ENCODE assay signal across 20 cellular contexts in the genomic region with DNA sequence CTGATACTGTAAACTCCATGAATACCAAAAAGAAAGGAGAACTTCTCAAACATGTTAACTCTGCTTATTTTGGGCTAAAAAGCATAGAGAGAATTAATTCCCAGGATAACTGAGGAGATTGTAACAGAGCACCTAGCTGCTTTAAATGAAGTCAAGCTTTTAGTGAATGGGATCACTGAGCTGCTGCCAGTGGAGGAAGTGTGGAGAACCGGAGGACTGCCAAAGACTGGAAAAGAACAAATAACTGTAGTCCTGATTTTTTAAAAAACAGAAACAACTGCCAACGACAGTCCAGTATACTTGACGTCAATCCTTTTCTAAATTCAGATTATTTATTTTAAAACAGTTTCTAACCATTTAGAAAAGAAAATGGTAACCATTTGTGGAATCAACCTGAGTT. TPM values are rescaled to one million over a fixed set of nuclear protein-coding genes. Genes with fewer than 3 reads are reported as not detected.
DNase-seq lines count a peak whose midpoint lies in the region; TF ChIP-seq lines count a peak whose summit lies in the region.
"Had no signal": no experiment of that assay in that cellular context is flagged by ENCODE, and none has a peak within 500 bp of the region (broad histone marks: within the 10 kb centered on the region; RNA-seq: fewer than 3 reads in every experiment).

No MANE protein-coding gene starts in this region.

- H3K36me3 ChIP-seq in sigmoid colon (no peaks in the 10 kb centered on the region), SJCRH30 (no peaks in the 10 kb centered on the region)

- no peak for TF ChIP-seq POLR2A in sigmoid colon (IDR thresholded peaks at IDR 0.05)

- TF ChIP-seq EP300 in sigmoid colon (IDR thresholded peaks at IDR 0.05) = no peak

- peak overlapping the region; percentile 90 to 95 (median 94) for H3K27ac ChIP-seq in sigmoid colon
- H3K27ac ChIP-seq in SJCRH30 = no peak overlapping the region

- H3K27ac Mint-ChIP-seq in IgD-negative memory B cell = peak overlapping the region in 2 of 3 donors; percentile 36 to 65
- H3K27ac Mint-ChIP-seq: CD4-positive, alpha-beta T cell; GM23338 had no signal

- H3K27me3 Mint-ChIP-seq in IgD-negative memory B cell = peaks cover 29% of the 10 kb centered on the region

- no peaks in the 10 kb centered on the region for H3K36me3 Mint-ChIP-seq in IgD-negative memory B cell

- intact Hi-C loops in sigmoid colon (cut with DNase I) = no loop called here

- no peak overlapping the region for H3K4me3 Mint-ChIP-seq in IgD-negative memory B cell
- H3K4me3 Mint-ChIP-seq: CD4-positive, alpha-beta T cell; GM23338 had no signal

- 71 to 90% methylated on average over 3 of the region's 3 CpGs for WGBS in sigmoid colon, 2 donors

- H3K4me1 ChIP-seq in sigmoid colon (peaks cover 0 to 52% (median 41%) of the 10 kb centered on the region in 4 donors), SJCRH30 (peaks cover 8% of the 10 kb centered on the region; the same call in 1 of the 2 replicates)

- peaks cover 0 to 2% (median 0%) of the 10 kb centered on the region in 3 donors for H3K9me3 Mint-ChIP-seq in IgD-negative memory B cell
- H3K9me3 Mint-ChIP-seq: CD4-positive, alpha-beta T cell; GM23338 had no signal

- H3K4me3 ChIP-seq in sigmoid colon = peak overlapping the region in 2 of 4 donors; percentile 71 to 83
- no peak overlapping the region for H3K4me3 ChIP-seq in SJCRH30
- H3K4me3 ChIP-seq: GM23338, K562 had no signal

- H3K4me1 Mint-ChIP-seq in IgD-negative memory B cell = peaks cover 0 to 1% (median 0%) of the 10 kb centered on the region in 3 donors

- H3K9me3 ChIP-seq in sigmoid colon = no peaks in the 10 kb centered on the region
- no peaks in the 10 kb centered on the region for H3K9me3 ChIP-seq in SJCRH30 (replicated peaks)

- H3K27me3 ChIP-seq in sigmoid colon (no peaks in the 10 kb centered on the region), SJCRH30 (no peaks in the 10 kb centered on the region)

- no peak for TF ChIP-seq CTCF in sigmoid colon (IDR thresholded peaks at IDR 0.05)

- peak; percentile 39 for DNase-seq in cerebellum (ENCODE audit: low spot score)
- peak; percentile 47 for DNase-seq in midbrain (lab: John Stamatoyannopoulos, UW)
- DNase-seq in sigmoid colon = no peak
- DNase-seq in DMS153 (lab: John Stamatoyannopoulos, UW) = no peak
- no peak for DNase-seq in NCI-H69 (lab: John Stamatoyannopoulos, UW)
- no peak for DNase-seq in NCI-H2227 (lab: John Stamatoyannopoulos, UW; ENCODE audit: unreplicated experiment)
- no peak for DNase-seq in SJCRH30
- DNase-seq: AML-193; Calu3; CD4-positive, alpha-beta T cell; DMS79 treated with DMSO at 0.1 percent for 48 hours; GDM1; NCI-H1092 treated with DMSO at 0.1 percent for 48 hours; NCI-H1694 treated with DMSO at 0.1 percent for 48 hours; NCI-H446 treated with DMSO at 0.1 percent for 48 hours; NCI-H774; SIG-M5 had no signal

RNA-seq across cellular contexts. Expression of a gene that starts 3.3 kb away (rescaled TPM):
- polyA plus RNA-seq in IgD-negative memory B cell = 0.10 TPM
- total RNA-seq in cerebellum = 28.4 TPM
- 10 to 100 TPM; 26.0 to 52.3 (median 38.7) TPM for total RNA-seq in sigmoid colon
- 1 to 10 TPM; 2.4 to 4.2 (median 3.5) TPM for polyA plus RNA-seq in sigmoid colon
- total RNA-seq in SJCRH30 (2014; rRNA removed; shearing (Covaris generic)) = 11.7 and 11.8 TPM in 2 replicates
- total RNA-seq: CD4-positive, alpha-beta T cell had no signal

Comparison
In these comparisons a context has a peak if more than half of its experiments do, and no peak if none do; other contexts are left out.
1. DNase-seq: peak in cerebellum (single experiment) and midbrain (single experiment); none in sigmoid colon (single experiment), DMS153 (single experiment), NCI-H69 (single experiment), NCI-H2227 (single experiment) and SJCRH30 (0 of 2).